In genomic region chr10:50386992-50387735, GRCh38 we compare ENCODE assay signal across 1 cellular context.
TF ChIP-seq lines count a peak whose summit lies in the region.

No MANE protein-coding gene starts in this region.

TF ChIP-seq in K562, 482 proteins besides CTCF, POLR2A, EP300 and RAD21 (continued from another document):
- 0 out of 2 replicates have a peak, but pooled peaks have one; percentile 14 for TF ChIP-seq PTRF (tag; IDR thresholded peaks at IDR 0.05)
- no peak for TF ChIP-seq ZNF431 (CRISPR knock-in tag; IDR thresholded peaks at IDR 0.05)
- TF ChIP-seq ZNF699 (CRISPR knock-in tag; IDR thresholded peaks at IDR 0.05; ENCODE audit: insufficient replicate concordance) = no peak
- TF ChIP-seq TCFL5 (CRISPR knock-in tag; conservative IDR thresholded peaks at IDR 0.05) = no peak
- no peak for TF ChIP-seq CREBBP (IDR thresholded peaks at IDR 0.05; ENCODE audit: low read depth, low read length)
- no peak for TF ChIP-seq KLF6 (CRISPR knock-in tag; IDR thresholded peaks at IDR 0.05; ENCODE audit: borderline replicate concordance)
- TF ChIP-seq FIP1L1 (IDR thresholded peaks at IDR 0.05; ENCODE audit: low read depth, low read length, poor library complexity, severe bottlenecking) = no peak
- no peak for TF ChIP-seq SIN3B (IDR thresholded peaks at IDR 0.05; ENCODE audit: low read depth)
- TF ChIP-seq RHOXF2B (CRISPR knock-in tag; conservative IDR thresholded peaks at IDR 0.05) = no peak
- TF ChIP-seq FOXJ2 (tag; IDR thresholded peaks at IDR 0.05) = no peak
- TF ChIP-seq DPF2 (IDR thresholded peaks at IDR 0.05) = peak; percentile 21; the same call in 1 of the 2 replicates
- peak; percentile 53; the same call in 1 of the 2 replicates for TF ChIP-seq ARID1B (IDR thresholded peaks at IDR 0.05)
- TF ChIP-seq RFX1 (IDR thresholded peaks at IDR 0.05) = no peak
- TF ChIP-seq ZNF354B (CRISPR knock-in tag; IDR thresholded peaks at IDR 0.05) = no peak
- TF ChIP-seq NRF1 (conservative IDR thresholded peaks at IDR 0.05 in 1 of 2, IDR thresholded peaks at IDR 0.05 in 1 of 2) = no peak
- no peak for TF ChIP-seq CEBPB (tag; IDR thresholded peaks at IDR 0.05)
- TF ChIP-seq SMAD4 (CRISPR knock-in tag; conservative IDR thresholded peaks at IDR 0.05) = 0 out of 2 replicates have a peak, but pooled peaks have one; percentile 26
- TF ChIP-seq SLC30A9 (CRISPR knock-in tag; IDR thresholded peaks at IDR 0.05) = no peak
- TF ChIP-seq THRB (CRISPR knock-in tag; conservative IDR thresholded peaks at IDR 0.05) = no peak
- no peak for TF ChIP-seq KDM4B (IDR thresholded peaks at IDR 0.05; ENCODE audit: borderline replicate concordance in 2 of 2, low read depth in 1 of 2)
- peak; percentile 64 for TF ChIP-seq MEIS2 (IDR thresholded peaks at IDR 0.05; ENCODE audit: partially characterized antibody)
- no peak for TF ChIP-seq ETS2 (tag; IDR thresholded peaks at IDR 0.05; ENCODE audit: borderline replicate concordance, poor library complexity, severe bottlenecking)
- no peak for TF ChIP-seq MYC (IDR thresholded peaks at IDR 0.05; ENCODE audit: low read depth, low read length)
- TF ChIP-seq MYC (CRISPR knock-in tag; IDR thresholded peaks at IDR 0.05; ENCODE audit: borderline replicate concordance, low read depth) = no peak
- TF ChIP-seq NUFIP1 (IDR thresholded peaks at IDR 0.05; ENCODE audit: partially characterized antibody) = no peak
- no peak for TF ChIP-seq RBM14 (IDR thresholded peaks at IDR 0.05; ENCODE audit: borderline replicate concordance, insufficient read depth, low read depth, low read length)
- TF ChIP-seq RBFOX2 (IDR thresholded peaks at IDR 0.05; ENCODE audit: low read depth, low read length) = no peak
- TF ChIP-seq KLF10 (CRISPR knock-in tag; IDR thresholded peaks at IDR 0.05) = no peak
- no peak for TF ChIP-seq BRD9 (IDR thresholded peaks at IDR 0.05; ENCODE audit: low read depth, partially characterized antibody)
- no peak for TF ChIP-seq ZFP30 (CRISPR knock-in tag; IDR thresholded peaks at IDR 0.05; ENCODE audit: borderline replicate concordance)
- TF ChIP-seq GTF2E2 (tag; IDR thresholded peaks at IDR 0.05) = no peak
- TF ChIP-seq FOXA1 (IDR thresholded peaks at IDR 0.05; ENCODE audit: borderline replicate concordance) = no peak
- TF ChIP-seq TCF3 (CRISPR knock-in tag; IDR thresholded peaks at IDR 0.05) = peak; percentile 30; the same call in 1 of the 2 replicates
- TF ChIP-seq MEF2A (IDR thresholded peaks at IDR 0.05; ENCODE audit: control insufficient read depth, low read depth, low read length) = no peak
- TF ChIP-seq PBX2 (CRISPR knock-in tag; IDR thresholded peaks at IDR 0.05; ENCODE audit: low read depth) = no peak
- peak; percentile 45; the same call in 1 of the 2 replicates for TF ChIP-seq PBX2 (tag; conservative IDR thresholded peaks at IDR 0.05; ENCODE audit: low read depth)
- 0 out of 2 replicates have a peak, but pooled peaks have one; percentile 42 for TF ChIP-seq ARID3A (IDR thresholded peaks at IDR 0.05; ENCODE audit: borderline replicate concordance, low read depth, low read length)
- TF ChIP-seq KDM1A (IDR thresholded peaks at IDR 0.05) = 0 out of 4 replicates have a peak, but pooled peaks of 1 of the 2 experiments have one; percentile 30
- TF ChIP-seq ZNF311 (CRISPR knock-in tag; IDR thresholded peaks at IDR 0.05) = 0 out of 2 replicates have a peak, but pooled peaks have one; percentile 47
- TF ChIP-seq PREB (CRISPR knock-in tag; IDR thresholded peaks at IDR 0.05) = no peak
- 0 out of 2 replicates have a peak, but pooled peaks have one; percentile 27 for TF ChIP-seq SMARCE1 (IDR thresholded peaks at IDR 0.05)
- TF ChIP-seq SMARCA4 (IDR thresholded peaks at IDR 0.05) = peak; percentile 11; the same call in 1 of the 2 replicates
- TF ChIP-seq CEBPZ (IDR thresholded peaks at IDR 0.05; ENCODE audit: borderline replicate concordance, low read depth, low read length) = no peak
- TF ChIP-seq MEF2D (tag; conservative IDR thresholded peaks at IDR 0.05; ENCODE audit: low read depth) = no peak
- TF ChIP-seq XRCC4 (IDR thresholded peaks at IDR 0.05; ENCODE audit: extremely low read depth, insufficient read depth, insufficient read length) = no peak
- TF ChIP-seq PKNOX1 (IDR thresholded peaks at IDR 0.05) = peak; percentile 39; the same call in 1 of the 2 replicates
